Comparison of ENCODE assay signal across 11 cellular contexts in genomic region chr11:58647141-58647699, GRCh38. TPM values are rescaled to one million over a fixed set of nuclear protein-coding genes. Genes with fewer than 3 reads are reported as not detected.
A peak's percentile ranks its signal among the peaks of the same experiment; 100 is the strongest.
DNase-seq lines count a peak whose midpoint lies in the region; ATAC-seq and TF ChIP-seq lines count a peak whose summit lies in the region.
"Had no signal": no experiment of that assay in that cellular context is flagged by ENCODE, and none has a peak within 500 bp of the region (broad histone marks: within the 10 kb centered on the region; RNA-seq: fewer than 3 reads in every experiment).

No MANE protein-coding gene starts in this region.

- no peak for TF ChIP-seq CTCF in colonic mucosa (IDR thresholded peaks at IDR 0.05)

- H3K27ac ChIP-seq in colonic mucosa: no peak overlapping the region

- no peak overlapping the region for H3K4me3 ChIP-seq in colonic mucosa
- H3K4me3 ChIP-seq: smooth muscle cell had no signal

- ATAC-seq in GM18502 (IDR thresholded peaks at IDR 0.05; ENCODE audit: poor library complexity, unreplicated experiment) (peak; percentile 85), GM21515 (IDR thresholded peaks at IDR 0.05; ENCODE audit: unreplicated experiment) (peak; percentile 84), HG03135 (IDR thresholded peaks at IDR 0.05; ENCODE audit: unreplicated experiment) (peak; percentile 85)

- no peaks in the 10 kb centered on the region for H3K36me3 ChIP-seq in colonic mucosa

- intact Hi-C loops in colonic mucosa (cut with DNase I): no loop called here

- no peak overlapping the region for H3K9ac ChIP-seq in colonic mucosa (ENCODE audit: low read depth in 2 of 2, low read length in 2 of 2)

- no peaks in the 10 kb centered on the region for H3K9me3 ChIP-seq in colonic mucosa

- TF ChIP-seq POLR2A in Raji (IDR thresholded peaks at IDR 0.05; ENCODE audit: insufficient read depth, low read depth, low read length): 0 out of 2 replicates have a peak, but pooled peaks have one; percentile 47

- no peaks in the 10 kb centered on the region for H3K27me3 ChIP-seq in colonic mucosa

- H3K4me1 ChIP-seq in colonic mucosa: no peaks in the 10 kb centered on the region

- DNase-seq in NCI-H82 treated with DMSO at 0.1 percent for 48 hours (lab: John Stamatoyannopoulos, UW; ENCODE audit: unreplicated experiment) (no peak), colonic mucosa (no peak), NCI-H2081 treated with DMSO at 0.1 percent for 48 hours (lab: John Stamatoyannopoulos, UW) (no peak), cerebellar cortex (ENCODE audit: low spot score) (no peak)
- DNase-seq: foreskin fibroblast, mesendoderm had no signal

RNA-seq across cellular contexts. Expression of gene CNTF, which starts 24.8 kb away (rescaled TPM):
- 1 to 10 TPM; 1.8 to 2.1 TPM for total RNA-seq in colonic mucosa
